In the genomic region with DNA sequence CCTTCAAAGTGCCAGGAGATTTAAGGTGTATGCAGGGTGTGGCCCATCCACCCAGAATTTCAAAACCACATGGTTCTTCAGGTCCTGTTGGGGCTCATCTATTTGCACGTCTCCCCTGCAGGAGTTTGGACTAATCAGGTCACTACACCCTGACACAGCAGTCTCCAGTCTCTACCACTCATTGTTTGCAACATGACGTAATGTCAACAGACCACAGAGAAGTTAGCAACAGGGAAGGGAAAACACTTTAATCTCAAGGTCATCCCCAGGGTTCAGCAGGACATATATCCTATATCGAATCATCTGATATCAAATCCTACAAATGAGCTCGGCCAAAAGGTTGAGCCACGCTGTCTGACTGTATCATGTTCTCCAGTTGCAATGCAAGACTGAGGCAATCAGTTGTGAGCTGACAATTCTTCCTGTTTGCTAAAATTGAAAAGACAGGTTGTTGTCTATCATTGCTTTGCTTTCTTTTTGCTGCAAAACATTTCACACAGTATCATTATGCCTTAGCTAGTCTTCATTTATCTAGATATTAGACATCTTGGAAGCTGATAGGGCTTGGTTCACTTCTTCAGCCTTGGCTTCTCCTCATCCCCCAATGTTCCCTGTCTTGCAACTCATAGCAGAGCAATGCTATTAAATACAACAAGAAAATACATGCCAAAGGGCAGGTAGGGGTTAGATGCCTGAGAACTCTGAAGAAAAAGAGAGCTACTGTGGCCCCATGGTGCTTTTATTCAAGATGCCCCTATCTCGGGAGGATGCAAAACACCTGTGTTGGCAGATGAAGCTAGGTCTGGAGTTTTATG, we compare ENCODE assay signal across 10 cellular contexts. TPM values are rescaled to one million over a fixed set of nuclear protein-coding genes. Genes with fewer than 3 reads are reported as not detected.
DNase-seq lines count a peak whose midpoint lies in the region; FAIRE-seq and TF ChIP-seq lines count a peak whose summit lies in the region.
"Had no signal": no experiment of that assay in that cellular context is flagged by ENCODE, and none has a peak within 500 bp of the region (broad histone marks: within the 10 kb centered on the region; RNA-seq: fewer than 3 reads in every experiment).

No MANE protein-coding gene starts in this region.

- H3K4me3 ChIP-seq in ACC112 (ENCODE audit: low read depth, low read length) (0 out of 2 replicates have a peak overlapping the region, but pooled peaks have one; percentile 2), HAP-1 (no peak overlapping the region), dorsolateral prefrontal cortex (no peak overlapping the region)

- H2AFZ ChIP-seq in ACC112 (ENCODE audit: low read length, unreplicated experiment), result no peak overlapping the region

- no peaks in the 10 kb centered on the region; the same call in 1 of the 2 replicates for H3K9me3 ChIP-seq in HAP-1

- H3K27ac ChIP-seq in ACC112 (ENCODE audit: low read depth, low read length) (peak overlapping the region; percentile 78), dorsolateral prefrontal cortex (no peak overlapping the region)

- intact Hi-C loops in dorsolateral prefrontal cortex (cut with DNase I), result no loop called here

- DNase-seq in HCEC 1CT, result peak; percentile 28
- peak; percentile 72 for DNase-seq in RCC 7860 (ENCODE audit: low spot score)
- peak; percentile 35 for DNase-seq in fibroblast of gingiva (ENCODE audit: low read depth)
- no peak for DNase-seq in NCI-H526 (lab: John Stamatoyannopoulos, UW)
- DNase-seq in HAP-1 (ENCODE audit: low spot score in 2 of 2), result no peak
- DNase-seq in NCI-H128 (lab: John Stamatoyannopoulos, UW; ENCODE audit: unreplicated experiment), result no peak
- DNase-seq in dorsolateral prefrontal cortex, result no peak
- DNase-seq: cerebellar nuclear complex; naive thymus-derived CD8-positive, alpha-beta T cell had no signal

- in situ Hi-C loops in HAP-1 (cut with MboI; ENCODE audit: low sequenced_read_pairs), result no loop called here

- no peak for TF ChIP-seq CTCF in dorsolateral prefrontal cortex (IDR thresholded peaks at IDR 0.05 in 54 of 56, conservative IDR thresholded peaks at IDR 0.05 in 2 of 56; ENCODE audit: low read depth in 1 of 56, partially characterized antibody in 56 of 56)

- H3K27me3 ChIP-seq in ACC112 (ENCODE audit: insufficient read depth, low read length) (no peaks in the 10 kb centered on the region), HAP-1 (ENCODE audit: low read depth) (no peaks in the 10 kb centered on the region), dorsolateral prefrontal cortex (peaks cover 0 to 4% (median 0%) of the 10 kb centered on the region in 45 donors)

- H3K4me1 ChIP-seq in ACC112 (ENCODE audit: control insufficient read depth, insufficient read depth, low read length, unreplicated experiment), result peaks cover 59% of the 10 kb centered on the region
- H3K4me1 ChIP-seq in HAP-1, result peaks cover 20% of the 10 kb centered on the region

- no peak for FAIRE-seq in RCC 7860 (lab: Jason Lieb, UNC)

- H3K36me3 ChIP-seq in ACC112 (ENCODE audit: insufficient read depth, low read length) (no peaks in the 10 kb centered on the region), HAP-1 (replicated peaks) (no peaks in the 10 kb centered on the region)

- peaks cover 10% of the 10 kb centered on the region for H3K79me2 ChIP-seq in ACC112 (ENCODE audit: control insufficient read depth, insufficient read depth, low read length, unreplicated experiment)

RNA-seq across cellular contexts. Expression of gene LEKR1, which starts 13.4 kb away (rescaled TPM):
- 1 to 10 TPM in 77 of 120 experiments, under 1 TPM in 37, not detected in 6; 0.25 to 7.8 (median 1.3) TPM for total RNA-seq in dorsolateral prefrontal cortex

Comparison
In these comparisons a context has a peak if more than half of its experiments do, and no peak if none do; other contexts are left out.
1. DNase-seq: peak in HCEC 1CT (single experiment), RCC 7860 (single experiment) and fibroblast of gingiva (single experiment); none in NCI-H526 (0 of 2), HAP-1 (0 of 2), NCI-H128 (single experiment) and dorsolateral prefrontal cortex (0 of 10).